In genomic region chr17:7687908-7688807, GRCh38 we compare ENCODE assay signal across 8 cellular contexts. TPM values are rescaled to one million over a fixed set of nuclear protein-coding genes. Genes with fewer than 3 reads are reported as not detected.
A peak's percentile ranks its signal among the peaks of the same experiment; 100 is the strongest.
DNase-seq lines count a peak whose midpoint lies in the region; ATAC-seq and TF ChIP-seq lines count a peak whose summit lies in the region.

Gene WRAP53 (plus strand): TSS chr17:7688477. CDS start chr17:7688649, 172 bp downstream.

- DNase-seq in CD8-positive, alpha-beta T cell, result peak; percentile 93 to 97 (median 95)
- DNase-seq in HK-2 (ENCODE audit: unreplicated experiment) (peak; percentile 98), NCI-H82 treated with DMSO at 0.1 percent for 48 hours (lab: John Stamatoyannopoulos, UW; ENCODE audit: unreplicated experiment) (peak; percentile 99), dorsolateral prefrontal cortex (peak; percentile 97 to 99 (median 98)), right lobe of liver (peak; percentile 95 to 98 (median 97))
- DNase-seq in activated CD4-positive, alpha-beta memory T cell treated with anti-CD3 and anti-CD28 coated beads for 36 hours, result peak; percentile 98
- DNase-seq in stimulated activated CD4-positive, alpha-beta T cell treated with anti-CD3 and anti-CD28 coated beads, Interleukin-4, amount 100 ng/mL, for 4 hours, result peak; percentile 93 to 94

- CTCF ChIA-PET in CD8-positive, alpha-beta T cell (lab: Charles Lee), result interaction anchor here (0.6 to 4.3 kb wide), 47 partner anchors 11 to 642 kb away, joined by 3 to 32 read pairs (median 3); partner anchors contain the start of genes ACAP1, ATP1B2, CD68 and FXR2
- CTCF ChIA-PET in activated CD4-positive, alpha-beta memory T cell treated with anti-CD3 and anti-CD28 coated beads for 36 hours (lab: Charles Lee), result interaction anchor here (0.6 to 5.8 kb wide), 41 partner anchors 15 to 642 kb away, joined by 3 to 61 read pairs (median 5); partner anchors contain the start of genes ATP1B2, CNTROB, FXR2 and MPDU1

- POLR2A ChIA-PET in CD8-positive, alpha-beta T cell (lab: Charles Lee), result interaction anchor here (0.7 to 5.8 kb wide), 33 partner anchors 13 to 676 kb away, joined by 3 to 67 read pairs (median 5); partner anchors contain the start of genes ATP1B2, CNTROB, CTDNEP1 and ELP5
- POLR2A ChIA-PET in activated CD4-positive, alpha-beta memory T cell treated with anti-CD3 and anti-CD28 coated beads for 36 hours (lab: Charles Lee), result interaction anchor here (0.5 to 5.3 kb wide), 32 partner anchors 20 to 689 kb away, joined by 3 to 56 read pairs (median 5); partner anchors contain the start of genes ATP1B2, CD68, CTDNEP1 and FXR2

- peak within 1 kb of the TSS; percentile 97 for H3K4me3 Mint-ChIP-seq in CD8-positive, alpha-beta T cell
- H3K4me3 Mint-ChIP-seq in activated CD4-positive, alpha-beta memory T cell treated with anti-CD3 and anti-CD28 coated beads for 36 hours, result peak within 1 kb of the TSS; percentile 100

- H3K4me1 Mint-ChIP-seq in CD8-positive, alpha-beta T cell (ENCODE audit: low read depth), result peaks cover 37% of the 10 kb centered on the region
- H3K4me1 Mint-ChIP-seq in activated CD4-positive, alpha-beta memory T cell treated with anti-CD3 and anti-CD28 coated beads for 36 hours (ENCODE audit: low read depth), result peaks cover 31% of the 10 kb centered on the region

- peak within 1 kb of the TSS; percentile 100 for H3K27ac Mint-ChIP-seq in CD8-positive, alpha-beta T cell
- H3K27ac Mint-ChIP-seq in activated CD4-positive, alpha-beta memory T cell treated with anti-CD3 and anti-CD28 coated beads for 36 hours, result peak within 1 kb of the TSS; percentile 100

- H3K36me3 Mint-ChIP-seq in CD8-positive, alpha-beta T cell, result peaks cover 38% of the 10 kb centered on the region
- peaks cover 35% of the 10 kb centered on the region for H3K36me3 Mint-ChIP-seq in activated CD4-positive, alpha-beta memory T cell treated with anti-CD3 and anti-CD28 coated beads for 36 hours

- peak within 1 kb of the TSS; percentile 98 for H3K27ac ChIP-seq in CD8-positive, alpha-beta T cell (ENCODE audit: low read depth, low read length)
- peak within 1 kb of the TSS; percentile 92 to 100 (median 100) for H3K27ac ChIP-seq in dorsolateral prefrontal cortex
- H3K27ac ChIP-seq in right lobe of liver, result peak within 1 kb of the TSS; percentile 90 to 98 (median 93)

- peak; percentile 77 for ATAC-seq in CD8-positive, alpha-beta T cell
- ATAC-seq in GM19438 (IDR thresholded peaks at IDR 0.05; ENCODE audit: low read depth, unreplicated experiment) (peak; percentile 62), right lobe of liver (peak; percentile 86 to 95 (median 89))

- H3K9me3 Mint-ChIP-seq in CD8-positive, alpha-beta T cell, result no peaks in the 10 kb centered on the region
- no peaks in the 10 kb centered on the region for H3K9me3 Mint-ChIP-seq in activated CD4-positive, alpha-beta memory T cell treated with anti-CD3 and anti-CD28 coated beads for 36 hours

- peak; percentile 98 for TF ChIP-seq CTCF in CD8-positive, alpha-beta T cell (IDR thresholded peaks at IDR 0.05)
- peak; percentile 94 to 100 (median 99) for TF ChIP-seq CTCF in dorsolateral prefrontal cortex (IDR thresholded peaks at IDR 0.05 in 54 of 56, conservative IDR thresholded peaks at IDR 0.05 in 2 of 56; ENCODE audit: low read depth in 1 of 56, partially characterized antibody in 56 of 56)
- peak; percentile 99 to 100 (median 100) for TF ChIP-seq CTCF in right lobe of liver (IDR thresholded peaks at IDR 0.05)

- 0% methylated on average over 8 of the region's 51 CpGs for WGBS in right lobe of liver (ENCODE audit: insufficient coverage, low coverage, low lambda C conversion rate, missing lambda C conversion rate)

- H3K27me3 ChIP-seq in CD8-positive, alpha-beta T cell (ENCODE audit: insufficient read depth, low read length), result no peaks in the 10 kb centered on the region
- no peaks in the 10 kb centered on the region for H3K27me3 ChIP-seq in dorsolateral prefrontal cortex
- no peaks in the 10 kb centered on the region for H3K27me3 ChIP-seq in right lobe of liver

- no peaks in the 10 kb centered on the region for H3K9me3 ChIP-seq in CD8-positive, alpha-beta T cell (ENCODE audit: low read length)
- no peaks in the 10 kb centered on the region for H3K9me3 ChIP-seq in right lobe of liver

- peak within 1 kb of the TSS; percentile 81 for H3K4me3 ChIP-seq in CD8-positive, alpha-beta T cell (ENCODE audit: low read depth, low read length)
- H3K4me3 ChIP-seq in dorsolateral prefrontal cortex (peak within 1 kb of the TSS; percentile 59 to 99 (median 86)), right lobe of liver (peak within 1 kb of the TSS; percentile 69 to 94 (median 88))

- peaks cover 32% of the 10 kb centered on the region for H3K4me1 ChIP-seq in CD8-positive, alpha-beta T cell (ENCODE audit: insufficient read depth, low read length)
- peaks cover 0 to 22% (median 10%) of the 10 kb centered on the region in 4 donors for H3K4me1 ChIP-seq in right lobe of liver

- no peaks in the 10 kb centered on the region for H3K27me3 Mint-ChIP-seq in CD8-positive, alpha-beta T cell (ENCODE audit: low read depth)
- no peaks in the 10 kb centered on the region for H3K27me3 Mint-ChIP-seq in activated CD4-positive, alpha-beta memory T cell treated with anti-CD3 and anti-CD28 coated beads for 36 hours

- TF ChIP-seq POLR2A in right lobe of liver (IDR thresholded peaks at IDR 0.05), result peak; percentile 23

- intact Hi-C loops in CD8-positive, alpha-beta T cell (cut with DNase I, micrococcal nuclease), result loop anchor here (1.0 to 10.0 kb wide), 27 partner anchors 38 to 1199 kb away; partner anchors contain the start of genes ATP1B2 (in 2 of the 2), FXR2 (in 2 of the 2), KCTD11 (in 2 of the 2) and NAA38 (in 2 of the 2)
- intact Hi-C loops in activated CD4-positive, alpha-beta memory T cell treated with anti-CD3 and anti-CD28 coated beads for 36 hours (cut with micrococcal nuclease), result loop anchor here (1.0 to 10.0 kb wide), 10 partner anchors 56 to 747 kb away; partner anchors contain the start of genes CTDNEP1, EIF5A, ELP5 and KDM6B
- intact Hi-C loops in dorsolateral prefrontal cortex (cut with DNase I) (loop anchor here (1.0 to 5.0 kb wide), 8 partner anchors 56 to 203 kb away; partner anchors contain the start of genes MPDU1 (in 2 of the 2), CYB5D1 (in 1 of the 2), NAA38 (in 1 of the 2) and POLR2A (in 1 of the 2)), right lobe of liver (cut with DNase I) (loop anchor here (10.0 kb wide), 1 partner anchor 53 kb away; the partner anchor contains the start of gene SHBG (in 2 of the 2))

- no peaks in the 10 kb centered on the region for H3K36me3 ChIP-seq in CD8-positive, alpha-beta T cell (ENCODE audit: insufficient read depth, low read length)
- no peaks in the 10 kb centered on the region for H3K36me3 ChIP-seq in right lobe of liver

RNA-seq across cellular contexts. Expression of gene WRAP53, which starts in this region (rescaled TPM):
- 1 to 10 TPM; 5.2 to 6.6 TPM for total RNA-seq in CD8-positive, alpha-beta T cell
- total RNA-seq in activated CD4-positive, alpha-beta memory T cell treated with anti-CD3 and anti-CD28 coated beads for 36 hours, result 10 to 100 TPM; 20.2 to 23.3 TPM
- total RNA-seq in dorsolateral prefrontal cortex, result 10 to 100 TPM in 19 of 120 experiments, 1 to 10 TPM in 101; 5.1 to 15.5 (median 8.1) TPM
- total RNA-seq in right lobe of liver, result 1 to 10 TPM; 1.9 to 3.8 (median 3.0) TPM

Comparison
In these comparisons a context has a peak if more than half of its experiments do, and no peak if none do; other contexts are left out.
1. Peak in every context shown above with its lines: DNase-seq, ATAC-seq, H3K4me3 ChIP-seq and H3K27ac ChIP-seq.